ENCODE assay signal across 16 cellular contexts in the genomic region with DNA sequence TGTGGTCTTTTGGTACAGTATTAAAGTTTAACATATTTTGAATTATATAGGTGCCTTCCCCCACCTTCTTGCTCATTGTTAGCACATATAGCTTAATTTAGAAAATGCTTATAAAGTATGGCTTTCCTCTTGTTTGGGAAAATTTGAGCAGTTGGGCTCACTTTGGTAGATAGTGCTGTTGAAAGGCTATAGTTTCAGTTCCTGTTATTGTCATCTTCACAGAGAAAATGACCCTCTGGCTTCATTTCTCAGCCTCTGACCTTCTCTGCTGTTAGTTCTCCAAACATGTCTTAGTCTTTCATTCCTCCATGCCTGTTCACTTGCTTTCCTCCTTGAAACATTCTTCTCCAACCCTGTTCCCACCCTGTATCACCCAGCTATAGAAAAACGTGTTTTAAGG.
DNase-seq lines count a peak whose midpoint lies in the region; ATAC-seq, FAIRE-seq and TF ChIP-seq lines count a peak whose summit lies in the region.
"Had no signal": no experiment of that assay in that cellular context is flagged by ENCODE, and none has a peak within 500 bp of the region (broad histone marks: within the 10 kb centered on the region; RNA-seq: fewer than 3 reads in every experiment).

No MANE protein-coding gene starts in this region.

- BruUV-seq in HepG2 (replicated peaks; lab: Mats Ljungman, UMichigan) = no TSS peak

- H3K4me2 ChIP-seq in HepG2 (ENCODE audit: low read depth, low read length) = no peak overlapping the region
- no peak overlapping the region for H3K4me2 ChIP-seq in mesenchymal stem cell (ENCODE audit: low read length, poor library complexity, severe bottlenecking)

- DNase-seq in RPMI8226 (peak; percentile 78), HepG2 (ENCODE audit: low spot score) (no peak), mesenchymal stem cell (no peak)
- no peak for DNase-seq in activated naive CD4-positive, alpha-beta T cell treated with Interleukin-2 at 50 U/mL for 16 hours
- DNase-seq in central memory CD4-positive, alpha-beta T cell = no peak
- DNase-seq: activated T-cell treated with anti-CD3 and anti-CD28 coated beads for 4 hours; CD8-positive, alpha-beta memory T cell; left cardiac atrium; pancreas; T1000; transverse colon had no signal

- H3K27me3 ChIP-seq in HepG2 (ENCODE audit: control insufficient read depth in 1 of 2, insufficient read depth in 2 of 2, low read length in 2 of 2) = no peaks in the 10 kb centered on the region
- no peaks in the 10 kb centered on the region for H3K27me3 ChIP-seq in mesenchymal stem cell (ENCODE audit: control insufficient read depth in 1 of 2, insufficient read depth in 1 of 2, low read length in 2 of 2)
- H3K27me3 ChIP-seq: pancreas, transverse colon had no signal

- H3K36me3 ChIP-seq in HepG2 (replicated peaks in 1 of 2; ENCODE audit: control insufficient read depth in 1 of 2, insufficient read depth in 2 of 2, low read length in 2 of 2) (no peaks in the 10 kb centered on the region), mesenchymal stem cell (ENCODE audit: control insufficient read depth in 1 of 2, insufficient read depth in 2 of 2, low read depth in 1 of 2, low read length in 2 of 2) (peaks cover 0 to 6% of the 10 kb centered on the region in 2 experiments)
- H3K36me3 ChIP-seq: pancreas, transverse colon had no signal

- no peak overlapping the region for H3K14ac ChIP-seq in mesenchymal stem cell (ENCODE audit: low read length in 2 of 2)

- H3K4ac ChIP-seq in mesenchymal stem cell (ENCODE audit: low read depth in 1 of 2, low read length in 2 of 2) = no peak overlapping the region

- CTCF ChIA-PET in HepG2 (lab: Yijun Ruan, JAX; ENCODE audit: low intra/inter-chr PET ratio, low total read pairs) = no interaction called here

- in situ Hi-C loops in HepG2 (cut with HindIII; ENCODE audit: extremely low pct_ligation_motif_present, low pct_unique_long_range_greater_than_20kb) = no loop called here

- H2BK15ac ChIP-seq in mesenchymal stem cell (ENCODE audit: low read depth, poor library complexity, severe bottlenecking) = no peak overlapping the region

- TF ChIP-seq EP300 in HepG2 (IDR thresholded peaks at IDR 0.05; ENCODE audit: low read depth in 2 of 2, low read length in 2 of 2) (no peak), HepG2 (CRISPR knock-in tag; IDR thresholded peaks at IDR 0.05; ENCODE audit: borderline replicate concordance) (no peak)

- H3K79me2 ChIP-seq in HepG2 (ENCODE audit: insufficient read depth, low read length) = no peaks in the 10 kb centered on the region

- POLR2A ChIA-PET in HepG2 (lab: Yijun Ruan, JAX) = no interaction called here

- H3K27ac ChIP-seq in HepG2 (ENCODE audit: extremely low read length, insufficient read depth, low read length) (no peak overlapping the region), mesenchymal stem cell (ENCODE audit: low read length, poor library complexity, severe bottlenecking) (no peak overlapping the region)
- H3K27ac ChIP-seq: pancreas, transverse colon had no signal

- H2BK12ac ChIP-seq in mesenchymal stem cell (ENCODE audit: low read length in 2 of 2) = no peak overlapping the region

- no peak overlapping the region for H2AK5ac ChIP-seq in mesenchymal stem cell (ENCODE audit: low read length, severe bottlenecking)

- H2BK120ac ChIP-seq in mesenchymal stem cell (ENCODE audit: low read depth, low read length) = no peak overlapping the region

- no peak overlapping the region for H3K4me3 ChIP-seq in HepG2 (replicated peaks in 1 of 3; ENCODE audit: insufficient read depth in 1 of 3, low read depth in 2 of 3, low read length in 3 of 3)
- no peak overlapping the region for H3K4me3 ChIP-seq in mesenchymal stem cell (ENCODE audit: insufficient read depth in 1 of 2, low read depth in 1 of 2, low read length in 2 of 2)
- H3K4me3 ChIP-seq: K562, pancreas, transverse colon had no signal

- no peak overlapping the region for H4K8ac ChIP-seq in mesenchymal stem cell (ENCODE audit: low read length)

- H3K79me1 ChIP-seq in mesenchymal stem cell (replicated peaks; ENCODE audit: low read length, poor library complexity, severe bottlenecking) = peaks cover 4% of the 10 kb centered on the region

- FAIRE-seq in HepG2 (lab: Jason Lieb, UNC) = no peak
- FAIRE-seq: bronchial epithelial cell, K562, pancreas had no signal

- H4K91ac ChIP-seq in mesenchymal stem cell (ENCODE audit: low read length) = no peak overlapping the region

- H4K20me1 ChIP-seq in HepG2 (ENCODE audit: insufficient read depth, low read length) = no peaks in the 10 kb centered on the region

- intact Hi-C loops in HepG2 (cut with micrococcal nuclease; ENCODE audit: unreplicated experiment) = no loop called here

- no peak for TF ChIP-seq CTCF in HepG2 (CRISPR knock-in tag; IDR thresholded peaks at IDR 0.05)

- no peak overlapping the region for H3K9ac ChIP-seq in HepG2 (ENCODE audit: insufficient read depth, low read depth, low read length)
- H3K9ac ChIP-seq in mesenchymal stem cell (ENCODE audit: low read length) = no peak overlapping the region

- TF ChIP-seq RAD21 in HepG2 (CRISPR knock-in tag; IDR thresholded peaks at IDR 0.05) = no peak

- H2AFZ ChIP-seq in HepG2 (ENCODE audit: low read length) (no peak overlapping the region), mesenchymal stem cell (ENCODE audit: low read depth, low read length) (no peak overlapping the region)

- H3K18ac ChIP-seq in mesenchymal stem cell (ENCODE audit: low read depth in 1 of 2, low read length in 2 of 2) = no peak overlapping the region

- H3K23ac ChIP-seq in mesenchymal stem cell (ENCODE audit: low read length in 2 of 2) = no peak overlapping the region

- ATAC-seq in GM18858 (IDR thresholded peaks at IDR 0.05; ENCODE audit: unreplicated experiment) = peak; percentile 94
- peak; percentile 96 for ATAC-seq in GM21529 (IDR thresholded peaks at IDR 0.05; ENCODE audit: unreplicated experiment)
- ATAC-seq in HG03139 (IDR thresholded peaks at IDR 0.05; ENCODE audit: unreplicated experiment) = peak; percentile 89
- no peak for ATAC-seq in HepG2
- ATAC-seq: K562, left cardiac atrium, pancreas had no signal

- no peak overlapping the region for H2BK5ac ChIP-seq in mesenchymal stem cell (ENCODE audit: low read depth, low read length, poor library complexity, severe bottlenecking)

- H3K4me1 ChIP-seq in HepG2 (ENCODE audit: insufficient read depth, low read length) (no peaks in the 10 kb centered on the region), mesenchymal stem cell (ENCODE audit: control insufficient read depth, insufficient read depth, low read depth, low read length) (no peaks in the 10 kb centered on the region)
- H3K4me1 ChIP-seq: pancreas, transverse colon had no signal

- TF ChIP-seq POLR2A in HepG2 (IDR thresholded peaks at IDR 0.05; ENCODE audit: insufficient read depth in 1 of 2, low read depth in 2 of 2, low read length in 2 of 2) = no peak

- no peaks in the 10 kb centered on the region for H3K9me3 ChIP-seq in HepG2 (ENCODE audit: low read length)
- H3K9me3 ChIP-seq in mesenchymal stem cell (ENCODE audit: control insufficient read depth, low read length) = no peaks in the 10 kb centered on the region
- H3K9me3 ChIP-seq: pancreas, transverse colon had no signal

- WGBS in HepG2 (ENCODE audit: low lambda C conversion rate) = 14% methylated on average over 1 of the region's 1 CpG
- no CpG with 5 or more reads among the region's 1 CpG for WGBS in mesenchymal stem cell

TF ChIP-seq in HepG2, 621 proteins besides CTCF, POLR2A, EP300 and RAD21:
- TF ChIP-seq RBAK (CRISPR knock-in tag; IDR thresholded peaks at IDR 0.05) (no peak), ZBTB21 (CRISPR knock-in tag; IDR thresholded peaks at IDR 0.05) (no peak), FOXP1 (IDR thresholded peaks at IDR 0.05) (no peak), FOXP1 (CRISPR knock-in tag; IDR thresholded peaks at IDR 0.05) (no peak), RAD51 (IDR thresholded peaks at IDR 0.05; ENCODE audit: borderline replicate concordance) (no peak), TBL1XR1 (IDR thresholded peaks at IDR 0.05; ENCODE audit: borderline replicate concordance, low read length, partially characterized antibody) (no peak), HNRNPLL (IDR thresholded peaks at IDR 0.05; ENCODE audit: low read depth, low read length, poor library complexity, severe bottlenecking) (no peak), ZNF792 (CRISPR knock-in tag; IDR thresholded peaks at IDR 0.05) (no peak), ZNF572 (CRISPR knock-in tag; IDR thresholded peaks at IDR 0.05) (no peak), PLRG1 (conservative IDR thresholded peaks at IDR 0.05) (no peak)
- TF ChIP-seq, protein P1, sequence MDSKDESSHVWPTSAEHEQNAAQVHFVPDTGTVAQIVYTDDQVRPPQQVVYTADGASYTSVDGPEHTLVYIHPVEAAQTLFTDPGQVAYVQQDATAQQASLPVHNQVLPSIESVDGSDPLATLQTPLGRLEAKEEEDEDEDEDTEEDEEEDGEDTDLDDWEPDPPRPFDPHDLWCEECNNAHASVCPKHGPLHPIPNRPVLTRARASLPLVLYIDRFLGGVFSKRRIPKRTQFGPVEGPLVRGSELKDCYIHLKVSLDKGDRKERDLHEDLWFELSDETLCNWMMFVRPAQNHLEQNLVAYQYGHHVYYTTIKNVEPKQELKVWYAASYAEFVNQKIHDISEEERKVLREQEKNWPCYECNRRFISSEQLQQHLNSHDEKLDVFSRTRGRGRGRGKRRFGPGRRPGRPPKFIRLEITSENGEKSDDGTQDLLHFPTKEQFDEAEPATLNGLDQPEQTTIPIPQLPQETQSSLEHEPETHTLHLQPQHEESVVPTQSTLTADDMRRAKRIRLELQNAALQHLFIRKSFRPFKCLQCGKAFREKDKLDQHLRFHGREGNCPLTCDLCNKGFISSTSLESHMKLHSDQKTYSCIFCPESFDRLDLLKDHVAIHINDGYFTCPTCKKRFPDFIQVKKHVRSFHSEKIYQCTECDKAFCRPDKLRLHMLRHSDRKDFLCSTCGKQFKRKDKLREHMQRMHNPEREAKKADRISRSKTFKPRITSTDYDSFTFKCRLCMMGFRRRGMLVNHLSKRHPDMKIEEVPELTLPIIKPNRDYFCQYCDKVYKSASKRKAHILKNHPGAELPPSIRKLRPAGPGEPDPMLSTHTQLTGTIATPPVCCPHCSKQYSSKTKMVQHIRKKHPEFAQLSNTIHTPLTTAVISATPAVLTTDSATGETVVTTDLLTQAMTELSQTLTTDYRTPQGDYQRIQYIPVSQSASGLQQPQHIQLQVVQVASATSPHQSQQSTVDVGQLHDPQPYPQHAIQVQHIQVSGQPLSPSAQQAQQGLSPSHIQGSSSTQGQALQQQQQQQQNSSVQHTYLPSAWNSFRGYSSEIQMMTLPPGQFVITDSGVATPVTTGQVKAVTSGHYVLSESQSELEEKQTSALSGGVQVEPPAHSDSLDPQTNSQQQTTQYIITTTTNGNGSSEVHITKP (CRISPR knock-in tag; IDR thresholded peaks at IDR 0.05; ENCODE audit: low read depth) = no peak
TF ChIP-seq in HepG2: peak in this region for 0.
